Comparison of ENCODE assay signal across 1 cellular context in genomic region chr11:119686483-119686882, GRCh38.
TF ChIP-seq lines count a peak whose summit lies in the region.

No MANE protein-coding gene starts in this region.

TF ChIP-seq in WTC11, 78 proteins besides CTCF, POLR2A, EP300 and RAD21 (continued from another document):
- TF ChIP-seq ZNF423 (CRISPR knock-in tag; IDR thresholded peaks at IDR 0.05) (no peak), ATF2 (CRISPR knock-in tag; IDR thresholded peaks at IDR 0.05; ENCODE audit: borderline replicate concordance, low read depth) (no peak), USF1 (CRISPR knock-in tag; IDR thresholded peaks at IDR 0.05) (no peak), SOX15 (CRISPR knock-in tag; IDR thresholded peaks at IDR 0.05) (no peak), ELF4 (CRISPR knock-in tag; IDR thresholded peaks at IDR 0.05; ENCODE audit: low read depth) (no peak), ERG (CRISPR knock-in tag; IDR thresholded peaks at IDR 0.05) (no peak), SMAD3 (CRISPR knock-in tag; IDR thresholded peaks at IDR 0.05; ENCODE audit: borderline replicate concordance) (no peak), MYBL2 (CRISPR knock-in tag; IDR thresholded peaks at IDR 0.05) (no peak), ETV6 (CRISPR knock-in tag; IDR thresholded peaks at IDR 0.05) (no peak)
